In the genomic region with DNA sequence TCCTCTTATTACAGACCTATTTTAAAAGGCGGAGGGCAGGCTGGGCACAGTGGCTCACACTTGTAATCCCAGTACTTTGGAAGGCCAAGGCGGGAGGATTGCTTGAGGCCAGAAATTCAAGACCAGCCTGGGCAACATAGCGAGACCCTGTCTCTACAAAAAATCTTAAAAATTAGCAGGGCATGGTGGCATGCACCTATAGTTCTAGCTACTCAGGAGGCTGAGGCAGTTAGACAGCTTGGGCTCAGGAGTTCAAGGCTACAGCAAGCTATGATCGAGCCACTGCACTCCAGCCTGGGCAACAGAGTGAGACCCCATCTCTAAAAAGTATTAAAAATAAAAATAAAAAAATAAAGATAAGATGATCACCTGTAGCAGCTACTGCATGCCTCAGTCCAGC, we compare ENCODE assay signal across 1 cellular context. TPM values are rescaled to one million over a fixed set of nuclear protein-coding genes. Genes with fewer than 3 reads are reported as not detected.
"Had no signal": no experiment of that assay in that cellular context is flagged by ENCODE, and none has a peak within 500 bp of the region (broad histone marks: within the 10 kb centered on the region; RNA-seq: fewer than 3 reads in every experiment).

No MANE protein-coding gene starts in this region.

RNA-seq across cellular contexts. Expression of gene TPH1, which starts 45.9 kb away (rescaled TPM):
- total RNA-seq: G401 had no signal
